Comparison of ENCODE assay signal across 1 cellular context in the genomic region with DNA sequence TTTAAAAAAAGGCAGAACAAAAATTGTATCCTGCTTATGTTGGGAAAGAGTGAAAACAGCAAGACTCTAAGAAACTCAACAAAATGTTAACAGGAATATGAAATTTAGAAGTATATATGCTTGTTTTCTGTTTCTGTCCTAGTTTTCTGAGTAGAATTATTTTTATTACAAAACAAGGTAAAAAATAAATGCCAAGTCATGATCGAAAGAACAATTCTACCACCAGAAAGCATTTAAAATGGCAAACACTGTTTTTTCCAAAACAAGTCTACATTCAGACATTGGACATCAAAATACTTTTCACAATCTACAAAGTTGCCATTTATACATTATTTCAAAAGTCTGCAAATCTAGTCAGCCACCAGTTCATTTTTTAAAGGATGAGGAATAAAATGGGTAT.
TF ChIP-seq lines count a peak whose summit lies in the region.

No MANE protein-coding gene starts in this region.

TF ChIP-seq in endothelial cell of umbilical vein, 7 proteins besides CTCF, POLR2A, EP300 and RAD21 (continued from another document):
- TF ChIP-seq MAX (IDR thresholded peaks at IDR 0.05; ENCODE audit: insufficient read depth, insufficient read length) (no peak), MYC (IDR thresholded peaks at IDR 0.05; ENCODE audit: low read depth, low read length) (no peak), JUN (IDR thresholded peaks at IDR 0.05; ENCODE audit: borderline replicate concordance, insufficient read depth, insufficient read length, low read depth) (no peak), GATA2 (IDR thresholded peaks at IDR 0.05; ENCODE audit: insufficient read depth, insufficient read length, low read depth, low read length) (no peak), POLR2AphosphoS5 (IDR thresholded peaks at IDR 0.05; ENCODE audit: insufficient read depth, low read depth, low read length) (no peak)
